24 cellular contexts compared by ENCODE assay signal in the genomic region with DNA sequence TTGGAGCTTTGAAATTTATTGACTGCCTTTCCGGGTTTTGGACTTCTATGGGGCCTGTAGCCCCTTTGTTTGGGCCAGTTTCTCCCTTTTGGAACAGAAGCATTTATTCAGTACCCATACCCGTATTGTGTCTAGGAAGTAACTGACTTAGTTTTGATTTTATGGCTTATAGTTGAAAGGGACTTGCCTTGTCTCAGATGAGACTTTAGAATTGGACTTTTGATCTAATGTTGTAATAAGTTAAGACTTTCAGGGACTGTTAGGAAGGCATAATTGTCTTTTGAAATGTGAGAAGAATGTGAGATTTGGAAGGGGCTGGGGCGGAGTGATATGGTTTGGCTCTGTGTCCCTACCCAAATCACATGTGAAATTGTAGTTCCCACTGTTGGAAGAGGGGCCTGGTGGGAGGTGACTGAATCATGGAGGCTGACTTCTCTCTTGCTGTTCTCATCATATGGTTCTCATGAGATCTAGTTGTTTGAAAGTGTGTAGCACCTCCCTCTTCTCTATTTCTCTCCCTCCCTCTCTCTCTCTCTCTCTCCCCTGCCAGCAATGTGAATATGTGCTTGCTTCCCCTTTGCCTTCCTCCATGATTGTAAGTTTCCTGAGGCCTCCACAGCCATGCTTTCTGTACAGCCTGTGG. TPM values are rescaled to one million over a fixed set of nuclear protein-coding genes. Genes with fewer than 3 reads are reported as not detected.
DNase-seq lines count a peak whose midpoint lies in the region; ATAC-seq, FAIRE-seq and TF ChIP-seq lines count a peak whose summit lies in the region.
"Had no signal": no experiment of that assay in that cellular context is flagged by ENCODE, and none has a peak within 500 bp of the region (broad histone marks: within the 10 kb centered on the region; RNA-seq: fewer than 3 reads in every experiment).

No MANE protein-coding gene starts in this region.

- peak overlapping the region; percentile 52; the same call in 1 of the 3 replicates for H2BK15ac ChIP-seq in IMR-90 (ENCODE audit: low read depth, low read length)
- no peak overlapping the region for H2BK15ac ChIP-seq in H1 (ENCODE audit: low read length)

- no peak for TF ChIP-seq CTCF in IMR-90 (conservative IDR thresholded peaks at IDR 0.05; ENCODE audit: low read depth, low read length)
- TF ChIP-seq CTCF in H1 (IDR thresholded peaks at IDR 0.05; ENCODE audit: control extremely low read depth in 1 of 3, insufficient read depth in 1 of 3, low read depth in 1 of 3, low read length in 3 of 3): no peak
- TF ChIP-seq CTCF in liver (IDR thresholded peaks at IDR 0.05; ENCODE audit: low read depth, low read length, missing input control): no peak
- no peak for TF ChIP-seq CTCF in tibial artery (IDR thresholded peaks at IDR 0.05)

- dilution Hi-C loops in IMR-90 (cut with HindIII; ENCODE audit: low sequenced_read_pairs, unreplicated experiment): no loop called here

- H2AK9ac ChIP-seq in IMR-90 (replicated peaks; ENCODE audit: low read depth, low read length, poor library complexity): no peak overlapping the region

- H3K23ac ChIP-seq in IMR-90 (ENCODE audit: low read depth, low read length) (no peak overlapping the region), H1 (ENCODE audit: insufficient read length) (no peak overlapping the region)

- in situ Hi-C loops in IMR-90 (cut with MboI; ENCODE audit: low sequenced_read_pairs): no loop called here

- intact Hi-C loops in IMR-90 (cut with micrococcal nuclease) (loop anchor here (5.0 kb wide), 2 partner anchors 126 to 146 kb away; a partner anchor contains a TSS), tibial artery (cut with DNase I; ENCODE audit: low total_unique reads) (loop anchor here (10.0 kb wide), 1 partner anchor 129 kb away; no protein-coding TSS in a partner anchor)

- H4K8ac ChIP-seq in IMR-90 (ENCODE audit: low read depth in 2 of 2, low read length in 2 of 2): no peak overlapping the region
- H4K8ac ChIP-seq in H1 (ENCODE audit: extremely low read depth, insufficient read depth, low read length): no peak overlapping the region

- H4K91ac ChIP-seq in IMR-90 (ENCODE audit: insufficient read depth, low read depth, low read length): 0 out of 2 replicates have a peak overlapping the region, but pooled peaks have one; percentile 28
- no peak overlapping the region for H4K91ac ChIP-seq in H1 (replicated peaks; ENCODE audit: insufficient read length, low read length)

- no peak overlapping the region for H2AK5ac ChIP-seq in IMR-90 (ENCODE audit: low read depth, low read length)
- no peak overlapping the region for H2AK5ac ChIP-seq in H1 (ENCODE audit: low read depth, low read length)

- no CpG with 5 or more reads among the region's 3 CpGs for WGBS in IMR-90 (ENCODE audit: extremely low coverage in 2 of 2, insufficient read length in 1 of 2), 2 experiments
- WGBS in H1 (ENCODE audit: extremely low coverage in 1 of 2, insufficient coverage in 1 of 2, insufficient read length in 1 of 2, insufficient replicate concordance in 2 of 2, low coverage in 1 of 2, low lambda C conversion rate in 2 of 2, missing lambda C conversion rate in 1 of 2), 2 experiments: 91% methylated on average over 3 of the region's 3 CpGs; no CpG with 5 or more reads in 1 of the 2 experiments
- WGBS in liver: 86% methylated on average over 3 of the region's 3 CpGs

- ATAC-seq in IMR-90 (ENCODE audit: low read depth) (no peak), HG03196 (IDR thresholded peaks at IDR 0.05; ENCODE audit: unreplicated experiment) (no peak)

- no peak for FAIRE-seq in H1 (lab: Jason Lieb, UNC)
- FAIRE-seq: GM12892 had no signal

- DNase-seq in IMR-90 (peak; percentile 3), H1 (ENCODE audit: low read depth in 1 of 2, low spot score in 2 of 2) (no peak), tibial artery (no peak), activated gamma-delta T cell treated with Interleukin-2 at 50 U/mL for 16 hours (no peak), DMS 273 (lab: John Stamatoyannopoulos, UW; ENCODE audit: unreplicated experiment) (no peak)
- DNase-seq: activated CD4-positive, alpha-beta memory T cell treated with anti-CD3 and anti-CD28 coated beads, Interleukin-2, amount 10 ng/mL, durations not matched to agents 7 days and 5 days; activated CD4-positive, alpha-beta T cell treated with anti-CD3 and anti-CD28 coated beads for 1 hour; activated CD8-positive, alpha-beta memory T cell treated with anti-CD3 and anti-CD28 coated beads, Interleukin-2, amount 50 U/mL, for 4 hours; activated naive CD4-positive, alpha-beta T cell treated with anti-CD3 and anti-CD28 coated beads for 36 hours; CD8-positive, alpha-beta memory T cell; kidney glomerular epithelial cell; NCI-H1436 treated with DMSO at 0.1 percent for 48 hours; NCI-H446 treated with DMSO at 0.1 percent for 48 hours; nephron progenitor cell; SIG-M5; stimulated activated naive CD4-positive, alpha-beta T cell had no signal

- no TSS peak for BruUV-seq in IMR-90 (replicated peaks; lab: Mats Ljungman, UMichigan)

- TF ChIP-seq EP300 in H1 (IDR thresholded peaks at IDR 0.05; ENCODE audit: borderline replicate concordance in 1 of 2, low read depth in 2 of 2, low read length in 2 of 2): no peak

- H3K18ac ChIP-seq in IMR-90 (ENCODE audit: low read depth, low read length): peak overlapping the region; percentile 99
- no peak overlapping the region for H3K18ac ChIP-seq in H1 (ENCODE audit: extremely low read depth, low read length)

- H2AFZ ChIP-seq in IMR-90 (replicated peaks; ENCODE audit: low read length, poor library complexity): no peak overlapping the region
- H2AFZ ChIP-seq in H1 (ENCODE audit: low read length): no peak overlapping the region

- no peaks in the 10 kb centered on the region for H3K36me3 ChIP-seq in IMR-90 (ENCODE audit: control insufficient read depth, insufficient read depth, low read length)
- H3K36me3 ChIP-seq in H1 (ENCODE audit: control insufficient read depth in 2 of 4, insufficient read depth in 4 of 4, low read length in 3 of 4): no peaks in the 10 kb centered on the region
- H3K36me3 ChIP-seq in liver (ENCODE audit: control insufficient read depth in 4 of 4, insufficient read depth in 3 of 4, low read depth in 1 of 4, low read length in 3 of 4): no peaks in the 10 kb centered on the region
- no peaks in the 10 kb centered on the region for H3K36me3 ChIP-seq in tibial artery
- H3K36me3 ChIP-seq: HAP-1 had no signal

- H3K14ac ChIP-seq in IMR-90 (replicated peaks; ENCODE audit: low read depth, low read length) (no peak overlapping the region), H1 (ENCODE audit: insufficient read length) (no peak overlapping the region)

- H3K9ac ChIP-seq in IMR-90 (ENCODE audit: low read depth, low read length) (no peak overlapping the region), H1 (replicated peaks in 1 of 4; ENCODE audit: extremely low read depth in 1 of 4, low read depth in 3 of 4, low read length in 3 of 4) (no peak overlapping the region), liver (ENCODE audit: low read depth in 1 of 2, low read length in 2 of 2) (no peak overlapping the region)

- CTCF ChIA-PET in IMR-90 (lab: Yijun Ruan, JAX) (no interaction called here), H1 (lab: Charles Lee; ENCODE audit: partially characterized antibody) (interaction anchor here (0.9 kb wide), 1 partner anchor 678 kb away, joined by 3 read pairs; no protein-coding TSS in a partner anchor)

- H3K4ac ChIP-seq in IMR-90 (ENCODE audit: low read depth, low read length) (peak overlapping the region; percentile 74; the same call in 1 of the 2 replicates), H1 (replicated peaks; ENCODE audit: insufficient read length, low read depth, low read length) (no peak overlapping the region)

- H3K27me3 ChIP-seq in IMR-90 (ENCODE audit: control insufficient read depth, insufficient read depth, low read length): no peaks in the 10 kb centered on the region
- H3K27me3 ChIP-seq in H1 (replicated peaks in 1 of 4; ENCODE audit: control insufficient read depth in 3 of 4, extremely low read depth in 1 of 4, insufficient read depth in 3 of 4, low read length in 3 of 4): no peaks in the 10 kb centered on the region; a peak in 1 of 7 replicates
- H3K27me3 ChIP-seq in liver (ENCODE audit: control insufficient read depth in 4 of 4, insufficient read depth in 4 of 4, low read length in 3 of 4): no peaks in the 10 kb centered on the region
- H3K27me3 ChIP-seq in tibial artery: no peaks in the 10 kb centered on the region

- H3K9me3 ChIP-seq in IMR-90 (ENCODE audit: control insufficient read depth, insufficient read depth, low read length): no peaks in the 10 kb centered on the region
- H3K9me3 ChIP-seq in H1 (ENCODE audit: insufficient read depth in 2 of 2, low read depth in 1 of 2, low read length in 1 of 2): no peaks in the 10 kb centered on the region
- H3K9me3 ChIP-seq in liver (ENCODE audit: control insufficient read depth in 4 of 4, low read length in 3 of 4): no peaks in the 10 kb centered on the region
- no peaks in the 10 kb centered on the region for H3K9me3 ChIP-seq in tibial artery
- H3K9me3 ChIP-seq: HAP-1 had no signal

- H3K27ac ChIP-seq in IMR-90 (ENCODE audit: insufficient read depth, low read length) (no peak overlapping the region), H1 (ENCODE audit: low read depth, low read length) (no peak overlapping the region), liver (ENCODE audit: low read depth in 1 of 2, low read length in 2 of 2) (peak overlapping the region; percentile 94 to 99), tibial artery (peak overlapping the region; percentile 68 to 79)

- H3K56ac ChIP-seq in IMR-90 (ENCODE audit: extremely low read depth, insufficient read depth, low read length) (no peak overlapping the region), H1 (replicated peaks; ENCODE audit: insufficient read length, low read depth, low read length) (no peak overlapping the region)

- H2BK120ac ChIP-seq in IMR-90 (ENCODE audit: low read depth, low read length) (peak overlapping the region; percentile 85; the same call in 1 of the 2 replicates), H1 (replicated peaks; ENCODE audit: low read depth, low read length) (no peak overlapping the region)

- no peaks in the 10 kb centered on the region for H3K79me2 ChIP-seq in H1 (ENCODE audit: control insufficient read depth in 1 of 2, insufficient read depth in 2 of 2, low read length in 2 of 2)

- peak overlapping the region; percentile 64 for H4K5ac ChIP-seq in IMR-90 (ENCODE audit: low read depth, low read length)
- H4K5ac ChIP-seq in H1 (ENCODE audit: insufficient read length, low read depth, low read length): no peak overlapping the region

- H4K20me1 ChIP-seq in IMR-90 (ENCODE audit: insufficient read depth, low read length) (no peaks in the 10 kb centered on the region), H1 (replicated peaks in 1 of 2; ENCODE audit: control insufficient read depth in 1 of 2, insufficient read depth in 2 of 2, low read length in 2 of 2) (no peaks in the 10 kb centered on the region)

- H2BK5ac ChIP-seq in IMR-90 (ENCODE audit: low read depth, low read length, poor library complexity, severe bottlenecking) (no peak overlapping the region), H1 (ENCODE audit: low read depth, low read length) (peak overlapping the region; percentile 90; the same call in 1 of the 2 replicates)

- POLR2A ChIA-PET in IMR-90 (lab: Charles Lee; ENCODE audit: unreplicated experiment): no interaction called here
- POLR2A ChIA-PET in H1 (lab: Charles Lee; ENCODE audit: partially characterized antibody): no interaction called here

- TF ChIP-seq RAD21 in IMR-90 (IDR thresholded peaks at IDR 0.05; ENCODE audit: low read length): no peak
- TF ChIP-seq RAD21 in H1 (IDR thresholded peaks at IDR 0.05 in 1 of 2, conservative IDR thresholded peaks at IDR 0.05 in 1 of 2; ENCODE audit: low read depth in 2 of 2, low read length in 2 of 2): no peak
- TF ChIP-seq RAD21 in liver (IDR thresholded peaks at IDR 0.05): no peak

- no peaks in the 10 kb centered on the region for H3K23me2 ChIP-seq in H1 (ENCODE audit: low read depth, low read length)

- H3K4me1 ChIP-seq in IMR-90 (ENCODE audit: control insufficient read depth, insufficient read depth, low read length) (peaks cover 28% of the 10 kb centered on the region), H1 (replicated peaks in 1 of 4; ENCODE audit: control insufficient read depth in 3 of 4, insufficient read depth in 4 of 4, low read length in 3 of 4) (peaks cover 3 to 21% (median 14%) of the 10 kb centered on the region in 4 experiments), liver (ENCODE audit: control insufficient read depth in 4 of 4, insufficient read depth in 4 of 4, low read length in 3 of 4) (peaks cover 10 to 48% (median 23%) of the 10 kb centered on the region in 4 donors), tibial artery (peaks cover 0 to 83% (median 52%) of the 10 kb centered on the region in 4 donors)

- no peak for TF ChIP-seq POLR2A in IMR-90 (IDR thresholded peaks at IDR 0.05; ENCODE audit: low read depth, low read length)
- no peak for TF ChIP-seq POLR2A in H1 (IDR thresholded peaks at IDR 0.05; ENCODE audit: control extremely low read depth in 1 of 2, low read depth in 2 of 2, low read length in 2 of 2)

- peak overlapping the region; percentile 88; the same call in 1 of the 2 replicates for H2BK20ac ChIP-seq in IMR-90 (ENCODE audit: low read depth, low read length)
- no peak overlapping the region; the same call in 1 of the 2 replicates for H2BK20ac ChIP-seq in H1 (ENCODE audit: low read length)

- H3K9me1 ChIP-seq in IMR-90 (ENCODE audit: insufficient read depth, low read length): 0 out of 2 replicates have a peak, but pooled peaks cover 2% of the 10 kb centered on the region

- H3K79me1 ChIP-seq in IMR-90 (ENCODE audit: low read depth in 1 of 2, low read length in 2 of 2): no peaks in the 10 kb centered on the region
- no peaks in the 10 kb centered on the region for H3K79me1 ChIP-seq in H1 (ENCODE audit: low read depth, low read length)

- no peak overlapping the region for H3K4me3 ChIP-seq in IMR-90 (ENCODE audit: insufficient read depth, low read depth, low read length)
- no peak overlapping the region for H3K4me3 ChIP-seq in H1 (ENCODE audit: extremely low read depth in 1 of 4, insufficient read depth in 2 of 4, low read depth in 3 of 4, low read length in 4 of 4)
- no peak overlapping the region for H3K4me3 ChIP-seq in liver (ENCODE audit: low read depth in 1 of 3, low read length in 3 of 3)
- H3K4me3 ChIP-seq in tibial artery: no peak overlapping the region
- H3K4me3 ChIP-seq: HAP-1, lung, skin epidermis had no signal

- H2BK12ac ChIP-seq in H1 (ENCODE audit: low read depth, low read length): peak overlapping the region; percentile 71; the same call in 1 of the 2 replicates

- no peak overlapping the region for H3K4me2 ChIP-seq in IMR-90 (ENCODE audit: low read depth, low read length)
- no peak overlapping the region for H3K4me2 ChIP-seq in H1 (ENCODE audit: insufficient read depth in 1 of 2, low read depth in 2 of 2, low read length in 2 of 2)

RNA-seq across cellular contexts. Expression of a gene that starts 17.4 kb away (rescaled TPM):
- 3.6 and 5.0 TPM in 2 replicates for total RNA-seq in IMR-90 (2012; rRNA removed)
- 3.8 and 5.4 TPM in 2 replicates for polyA plus RNA-seq in IMR-90 (2012; rRNA removed)
- polyA plus RNA-seq in IMR-90 (2012; cell fraction: cytosol; rRNA removed): 2.3 and 3.5 TPM in 2 replicates
- 2.6 and 11.5 TPM in 2 replicates for polyA plus RNA-seq in IMR-90 (2012; cell fraction: nucleus; rRNA removed; ENCODE audit: low replicate concordance)
- total RNA-seq in H1 (2021; fragmentation: NEBNext Ultra II Directional; extraction: Animal tissue kit (Norgen Biotek cat#: 25700)): 1.4 and 2.3 TPM in 2 replicates
- polyA plus RNA-seq in H1 (2011; rRNA removed): 2.1 and 3.1 TPM in 2 replicates
- 3.3 TPM for polyA plus RNA-seq in H1 (2011; cell fraction: cytosol; rRNA removed)
- polyA plus RNA-seq in H1 (2011; cell fraction: nucleus; rRNA removed): 4.4 TPM
- 2.2 to 2.7 TPM (median 2.4 TPM) in 4 replicates for polyA plus RNA-seq in H1 (2012, experiment 1 of 2)
- 0.79 TPM for polyA plus RNA-seq in H1 (2012, experiment 2 of 2)
- 1.9 TPM for polyA plus RNA-seq in H1 (2013, experiment 1 of 2)
- 2.5 TPM for polyA plus RNA-seq in H1 (2013, experiment 2 of 2)
- 1.8 and 2.6 TPM in 2 replicates for polyA minus RNA-seq in H1 (2011; rRNA and poly(A)+ RNA removed)
- polyA minus RNA-seq in H1 (2011; cell fraction: cytosol; rRNA and poly(A)+ RNA removed): 0.37 TPM
- 5.3 TPM for polyA minus RNA-seq in H1 (2011; cell fraction: nucleus; rRNA and poly(A)+ RNA removed)
- 100 to 1,000 TPM; 128 to 131 TPM for total RNA-seq in liver
- 100 to 1,000 TPM; 159 to 540 TPM for polyA plus RNA-seq in liver
- polyA plus RNA-seq: CD8-positive, alpha-beta memory T cell had no signal

RNA-seq across cellular contexts. Expression of a gene that starts 57.8 kb away (rescaled TPM):
- total RNA-seq in IMR-90 (2012; rRNA removed) (0.28 and 0.36 TPM in 2 replicates), liver (100 to 1,000 TPM in 1 of 2 donors, 10 to 100 TPM in 1; 63.8 to 129 TPM)
- polyA plus RNA-seq in IMR-90 (2012; rRNA removed) (0.99 and 1.0 TPM in 2 replicates), H1 (2011; rRNA removed) (0.50 and 0.77 TPM in 2 replicates), liver (100 to 1,000 TPM; 195 to 699 TPM)
- polyA plus RNA-seq in IMR-90 (2012; cell fraction: cytosol; rRNA removed): 0.76 and 1.7 TPM in 2 replicates
- 0.20 and 1.5 TPM in 2 replicates for polyA plus RNA-seq in IMR-90 (2012; cell fraction: nucleus; rRNA removed; ENCODE audit: low replicate concordance)
- 1.0 and 1.2 TPM in 2 replicates for total RNA-seq in H1 (2021; fragmentation: NEBNext Ultra II Directional; extraction: Animal tissue kit (Norgen Biotek cat#: 25700))
- polyA plus RNA-seq in H1 (2011; cell fraction: cytosol; rRNA removed): 0.61 TPM
- 1.0 TPM for polyA plus RNA-seq in H1 (2011; cell fraction: nucleus; rRNA removed)
- polyA plus RNA-seq in H1 (2012, experiment 1 of 2): 0.47 to 1.3 TPM (median 0.90 TPM) in 4 replicates
- polyA plus RNA-seq in H1 (2012, experiment 2 of 2): 0.50 TPM
- polyA plus RNA-seq in H1 (2013, experiment 1 of 2): 0.99 TPM
- 0.83 TPM for polyA plus RNA-seq in H1 (2013, experiment 2 of 2)
- 0.44 TPM in 1 of 2 replicates, not detected in the other for polyA minus RNA-seq in H1 (2011; rRNA and poly(A)+ RNA removed)
- polyA minus RNA-seq in H1 (2011; cell fraction: cytosol; rRNA and poly(A)+ RNA removed): not detected
- polyA minus RNA-seq in H1 (2011; cell fraction: nucleus; rRNA and poly(A)+ RNA removed): 0.60 TPM
- total RNA-seq: activated CD4-positive, alpha-beta memory T cell treated with anti-CD3 and anti-CD28 coated beads, Interleukin-2, amount 10 ng/mL, durations not matched to agents 7 days and 5 days; CD8-positive, alpha-beta memory T cell; G401; osteocyte had no signal
- polyA plus RNA-seq: CD8-positive, alpha-beta memory T cell had no signal

Comparison
In these comparisons a context has a peak if more than half of its experiments do, and no peak if none do; other contexts are left out.
1. H3K27ac ChIP-seq: peak in liver (2 of 2) and tibial artery (2 of 2); none in IMR-90 (single experiment) and H1 (single experiment).
2. RNA of a gene that starts 17.4 kb away (total RNA-seq): 128 to 131 TPM in liver; 3.6 to 5.0 TPM in IMR-90 and 1.4 to 2.3 TPM in H1; every median in the first group is over 10 times any median in the second.
3. RNA of a gene that starts 57.8 kb away (total RNA-seq): 63.8 to 129 TPM in liver; 1.0 to 1.2 TPM in H1 and 0.28 to 0.36 TPM in IMR-90; every median in the first group is over 10 times any median in the second.